Comparison of ENCODE assay signal across 16 cellular contexts in genomic region chr2:27250652-27251379, GRCh38. TPM values are rescaled to one million over a fixed set of nuclear protein-coding genes. Genes with fewer than 3 reads are reported as not detected.
DNase-seq lines count a peak whose midpoint lies in the region; TF ChIP-seq lines count a peak whose summit lies in the region.
"Had no signal": no experiment of that assay in that cellular context is flagged by ENCODE, and none has a peak within 500 bp of the region (broad histone marks: within the 10 kb centered on the region; RNA-seq: fewer than 3 reads in every experiment).

No MANE protein-coding gene starts in this region.

- H3K18ac ChIP-seq in neuronal stem cell (ENCODE audit: low read length): peak overlapping the region; percentile 50

- no peak overlapping the region for H2BK15ac ChIP-seq in neuronal stem cell (ENCODE audit: low read length)

- H3K27me3 ChIP-seq in HUES6 (ENCODE audit: control insufficient read depth, insufficient read depth, low read length) (peaks cover 5% of the 10 kb centered on the region), fibroblast of lung (ENCODE audit: control insufficient read depth, insufficient read depth, low read length) (no peaks in the 10 kb centered on the region), neuronal stem cell (ENCODE audit: control insufficient read depth in 3 of 3, insufficient read depth in 3 of 3, low read depth in 1 of 3, low read length in 3 of 3) (peaks cover 0 to 40% (median 5%) of the 10 kb centered on the region in 3 experiments), esophagus squamous epithelium (peaks cover 0 to 70% (median 2%) of the 10 kb centered on the region in 4 donors)
- H3K27me3 ChIP-seq: ovary had no signal

- TF ChIP-seq POLR2A in esophagus squamous epithelium (IDR thresholded peaks at IDR 0.05): no peak

- H2AFZ ChIP-seq in fibroblast of lung (ENCODE audit: low read length) (peak overlapping the region; percentile 8), neuronal stem cell (ENCODE audit: low read length) (peak overlapping the region; percentile 93)

- H3K27ac ChIP-seq in C4-2B (peak overlapping the region; percentile 63; the same call in 1 of the 2 replicates), HUES6 (ENCODE audit: low read depth, low read length) (no peak overlapping the region), fibroblast of lung (ENCODE audit: insufficient read depth, low read length) (no peak overlapping the region), neuronal stem cell (replicated peaks; ENCODE audit: low read length) (no peak overlapping the region), esophagus squamous epithelium (no peak overlapping the region)
- H3K27ac ChIP-seq: ovary, SJSA1 had no signal

- H4K91ac ChIP-seq in neuronal stem cell (ENCODE audit: low read depth, low read length, poor library complexity): no peak overlapping the region

- no peak for TF ChIP-seq CTCF in C4-2B (conservative IDR thresholded peaks at IDR 0.05)
- TF ChIP-seq CTCF in fibroblast of lung (conservative IDR thresholded peaks at IDR 0.05 in 1 of 2, IDR thresholded peaks at IDR 0.05 in 1 of 2; ENCODE audit: low read depth in 1 of 2, low read length in 2 of 2): no peak
- TF ChIP-seq CTCF in esophagus squamous epithelium (IDR thresholded peaks at IDR 0.05): no peak

- no peak overlapping the region for H2AK5ac ChIP-seq in neuronal stem cell (ENCODE audit: low read depth, low read length)

- peaks cover 9% of the 10 kb centered on the region for H3K4me1 ChIP-seq in HUES6 (ENCODE audit: control insufficient read depth, insufficient read depth, low read length)
- H3K4me1 ChIP-seq in fibroblast of lung (ENCODE audit: control insufficient read depth, extremely low read depth, insufficient read depth, low read length): peaks cover 8% of the 10 kb centered on the region
- peaks cover 8 to 10% of the 10 kb centered on the region in 2 donors for H3K4me1 ChIP-seq in neuronal stem cell (ENCODE audit: control insufficient read depth in 2 of 2, insufficient read depth in 1 of 2, low read depth in 1 of 2, low read length in 2 of 2)
- peaks cover 0 to 9% (median 0%) of the 10 kb centered on the region in 3 donors for H3K4me1 ChIP-seq in esophagus squamous epithelium
- H3K4me1 ChIP-seq: SJSA1 had no signal

- H3K4me3 ChIP-seq in HUES6 (ENCODE audit: low read depth, low read length): peak overlapping the region; percentile 37
- no peak overlapping the region for H3K4me3 ChIP-seq in fibroblast of lung (replicated peaks in 1 of 4; ENCODE audit: control extremely low read depth in 1 of 4, insufficient read depth in 1 of 4, low read depth in 3 of 4, low read length in 4 of 4)
- peak overlapping the region in 1 of 2 donors; percentile 31 for H3K4me3 ChIP-seq in neuronal stem cell (ENCODE audit: low read length in 2 of 2)
- H3K4me3 ChIP-seq in esophagus squamous epithelium: no peak overlapping the region
- H3K4me3 ChIP-seq: lung, ovary, SJSA1 had no signal

- intact Hi-C loops in esophagus squamous epithelium (cut with DNase I): no loop called here

- H3K4ac ChIP-seq in neuronal stem cell (ENCODE audit: low read length): no peak overlapping the region

- no peak overlapping the region for H3K14ac ChIP-seq in neuronal stem cell (ENCODE audit: low read length)

- no peak overlapping the region for H2BK12ac ChIP-seq in neuronal stem cell (ENCODE audit: low read length)

- DNase-seq in fibroblast of lung (ENCODE audit: low read depth in 2 of 2): no peak
- DNase-seq in neuronal stem cell (ENCODE audit: low spot score): no peak
- DNase-seq in mesenteric fat pad (ENCODE audit: low spot score): no peak
- DNase-seq in NCI-H1092 treated with DMSO at 0.1 percent for 48 hours (lab: John Stamatoyannopoulos, UW): no peak
- no peak for DNase-seq in esophagus squamous epithelium (lab: John Stamatoyannopoulos, UW)
- DNase-seq: NCI-H2081, NCI-H446 treated with DMSO at 0.1 percent for 48 hours had no signal

- H3K4me2 ChIP-seq in fibroblast of lung (ENCODE audit: extremely low read depth, insufficient read depth, low read length) (no peak overlapping the region), neuronal stem cell (ENCODE audit: insufficient read depth, low read length, poor library complexity, severe bottlenecking) (peak overlapping the region; percentile 64)

- no peaks in the 10 kb centered on the region for H3K79me2 ChIP-seq in fibroblast of lung (ENCODE audit: control insufficient read depth, insufficient read depth, low read length)

- peak overlapping the region; percentile 55 for H2BK120ac ChIP-seq in neuronal stem cell (ENCODE audit: low read depth, low read length)

- H3K36me3 ChIP-seq in HUES6 (ENCODE audit: control insufficient read depth, insufficient read depth, low read length): no peaks in the 10 kb centered on the region
- H3K36me3 ChIP-seq in fibroblast of lung (ENCODE audit: control insufficient read depth, insufficient read depth, low read length): no peaks in the 10 kb centered on the region
- H3K36me3 ChIP-seq in neuronal stem cell (replicated peaks in 1 of 2; ENCODE audit: control insufficient read depth in 2 of 2, insufficient read depth in 2 of 2, low read length in 2 of 2): no peaks in the 10 kb centered on the region
- no peaks in the 10 kb centered on the region for H3K36me3 ChIP-seq in esophagus squamous epithelium
- H3K36me3 ChIP-seq: ovary, SJSA1 had no signal

- H2BK5ac ChIP-seq in neuronal stem cell (ENCODE audit: low read length): no peak overlapping the region

- no CpG with 5 or more reads among the region's 13 CpGs for WGBS in neuronal stem cell (ENCODE audit: extremely low coverage in 2 of 2, insufficient read length in 2 of 2, insufficient replicate concordance in 1 of 2), 2 donors
- WGBS in esophagus squamous epithelium, 2 donors: 38 to 51% methylated on average over 10 to 11 of the region's 13 CpGs

- H3K9ac ChIP-seq in HUES6 (ENCODE audit: low read length) (peak overlapping the region; percentile 29), fibroblast of lung (ENCODE audit: insufficient read depth, low read length) (no peak overlapping the region), neuronal stem cell (ENCODE audit: low read depth, low read length, poor library complexity) (no peak overlapping the region)

- no peaks in the 10 kb centered on the region for H3K79me1 ChIP-seq in neuronal stem cell (ENCODE audit: low read depth, low read length)

- H4K20me1 ChIP-seq in fibroblast of lung (ENCODE audit: control insufficient read depth, extremely low read depth, insufficient read depth, low read length): no peaks in the 10 kb centered on the region

- peak overlapping the region; percentile 68 for H3K23ac ChIP-seq in neuronal stem cell (ENCODE audit: low read depth, low read length, poor library complexity)

- H3K9me3 ChIP-seq in HUES6 (ENCODE audit: control insufficient read depth, insufficient read depth, low read depth, low read length) (no peaks in the 10 kb centered on the region), fibroblast of lung (ENCODE audit: control insufficient read depth, insufficient read depth, low read depth, low read length) (no peaks in the 10 kb centered on the region), neuronal stem cell (replicated peaks in 1 of 2; ENCODE audit: control insufficient read depth in 2 of 2, insufficient read depth in 1 of 2, low read depth in 1 of 2, low read length in 2 of 2) (no peaks in the 10 kb centered on the region), esophagus squamous epithelium (no peaks in the 10 kb centered on the region)
- H3K9me3 ChIP-seq: ovary, SJSA1 had no signal

- H4K8ac ChIP-seq in neuronal stem cell (ENCODE audit: low read depth, low read length): no peak overlapping the region

RNA-seq across cellular contexts. Expression of gene SLC30A3, which starts 12.0 kb away (rescaled TPM):
- total RNA-seq in fibroblast of lung (under 0.01 TPM in 1 of 2 replicates, not detected in the other), mesenteric fat pad (not detected), esophagus squamous epithelium (under 1 TPM in 2 of 4 donors, not detected in 2; 0.18 to 0.19 TPM)
- polyA plus RNA-seq in fibroblast of lung: 0.12 and 0.38 TPM in 2 replicates
- polyA plus RNA-seq in fibroblast of lung (2012): 0.27 and 0.73 TPM in 2 replicates
- 0.79 and 4.2 TPM in 2 replicates for polyA minus RNA-seq in fibroblast of lung (ENCODE audit: low replicate concordance)
- polyA plus RNA-seq in neuronal stem cell (2013, experiment 1 of 2): 1.2 TPM
- polyA plus RNA-seq in neuronal stem cell (2013, experiment 2 of 2): 1.3 TPM
- total RNA-seq: sciatic nerve, SJSA1, subcutaneous adipose tissue, ureter had no signal

RNA-seq across cellular contexts. Expression of gene DNAJC5G, which starts 24.4 kb away (rescaled TPM):
- not detected in 2 replicates for total RNA-seq in fibroblast of lung
- polyA plus RNA-seq in fibroblast of lung: not detected in 2 replicates
- polyA plus RNA-seq in fibroblast of lung (2012): not detected in 2 replicates
- polyA minus RNA-seq in fibroblast of lung (ENCODE audit: low replicate concordance): not detected in 2 replicates
- polyA plus RNA-seq in neuronal stem cell (2013, experiment 1 of 2): 0.04 TPM
- polyA plus RNA-seq in neuronal stem cell (2013, experiment 2 of 2): not detected
- total RNA-seq in mesenteric fat pad: not detected
- under 1 TPM in 1 of 4 donors, not detected in 3; 0.38 TPM for total RNA-seq in esophagus squamous epithelium
- total RNA-seq: activated T-helper 1 cell treated with anti-CD3 and anti-CD28 coated beads, Interleukin-12 subunit alpha, Interleukin-12 subunit beta, Interleukin-2, Interleukin-4 antibody, amounts not matched to agents 30 ng/mL and 10 ng/mL and 1 ng/mL, durations not matched to agents 14 hours and 24 hours and 36 hours; lung; sciatic nerve; SJSA1; ureter had no signal
- polyA plus RNA-seq: lung had no signal

RNA-seq across cellular contexts. Expression of gene TRIM54, which starts 31.4 kb away (rescaled TPM):
- total RNA-seq in fibroblast of lung (0.17 TPM in 1 of 2 replicates, not detected in the other), mesenteric fat pad (not detected), esophagus squamous epithelium (not detected)
- polyA plus RNA-seq in fibroblast of lung: 0.06 TPM in 1 of 2 replicates, not detected in the other
- 0.10 and 0.17 TPM in 2 replicates for polyA plus RNA-seq in fibroblast of lung (2012)
- polyA minus RNA-seq in fibroblast of lung (ENCODE audit: low replicate concordance): not detected in 2 replicates
- 0.04 TPM for polyA plus RNA-seq in neuronal stem cell (2013, experiment 1 of 2)
- polyA plus RNA-seq in neuronal stem cell (2013, experiment 2 of 2): not detected
- total RNA-seq: SJSA1 had no signal

RNA-seq across cellular contexts. Expression of gene CAD, which starts 33.6 kb away (rescaled TPM):
- total RNA-seq in fibroblast of lung: 32.0 and 33.1 TPM in 2 replicates
- polyA plus RNA-seq in fibroblast of lung: 11.9 and 21.5 TPM in 2 replicates
- polyA plus RNA-seq in fibroblast of lung (2012): 21.1 and 38.1 TPM in 2 replicates
- polyA minus RNA-seq in fibroblast of lung (ENCODE audit: low replicate concordance): 263 and 560 TPM in 2 replicates
- 16.3 TPM for polyA plus RNA-seq in neuronal stem cell (2013, experiment 1 of 2)
- 16.0 TPM for polyA plus RNA-seq in neuronal stem cell (2013, experiment 2 of 2)
- 26.0 TPM for total RNA-seq in mesenteric fat pad
- 10 to 100 TPM; 17.6 to 34.5 (median 22.0) TPM for total RNA-seq in esophagus squamous epithelium

RNA-seq across cellular contexts. Expression of gene SLC5A6, which starts 38.7 kb away (rescaled TPM):
- 13.9 and 18.5 TPM in 2 replicates for total RNA-seq in fibroblast of lung
- polyA plus RNA-seq in fibroblast of lung: 11.5 and 21.0 TPM in 2 replicates
- 10.8 and 17.9 TPM in 2 replicates for polyA plus RNA-seq in fibroblast of lung (2012)
- 59.2 and 144 TPM in 2 replicates for polyA minus RNA-seq in fibroblast of lung (ENCODE audit: low replicate concordance)
- polyA plus RNA-seq in neuronal stem cell (2013, experiment 1 of 2): 29.5 TPM
- polyA plus RNA-seq in neuronal stem cell (2013, experiment 2 of 2): 28.8 TPM
- 79.3 TPM for total RNA-seq in mesenteric fat pad
- total RNA-seq in esophagus squamous epithelium: 10 to 100 TPM; 13.5 to 38.6 (median 23.2) TPM
